ENCODE assay signal across 9 cellular contexts in genomic region chr2:9234680-9235387, GRCh38. TPM values are rescaled to one million over a fixed set of nuclear protein-coding genes. Genes with fewer than 3 reads are reported as not detected.
DNase-seq lines count a peak whose midpoint lies in the region; ATAC-seq and TF ChIP-seq lines count a peak whose summit lies in the region.
"Had no signal": no experiment of that assay in that cellular context is flagged by ENCODE, and none has a peak within 500 bp of the region (broad histone marks: within the 10 kb centered on the region; RNA-seq: fewer than 3 reads in every experiment).

No MANE protein-coding gene starts in this region.

- H3K9ac ChIP-seq in fibroblast of lung (ENCODE audit: insufficient read depth, low read length) = no peak overlapping the region
- no peak overlapping the region for H3K9ac ChIP-seq in trophoblast cell (ENCODE audit: low read length)

- H3K4me3 ChIP-seq in fibroblast of lung (replicated peaks in 1 of 4; ENCODE audit: control extremely low read depth in 1 of 4, insufficient read depth in 1 of 4, low read depth in 3 of 4, low read length in 4 of 4) (no peak overlapping the region), trophoblast cell (ENCODE audit: low read depth, low read length) (no peak overlapping the region)
- H3K4me3 ChIP-seq: SK-N-MC had no signal

- peak overlapping the region; percentile 37 for H3K14ac ChIP-seq in trophoblast cell (ENCODE audit: low read length)

- peak overlapping the region; percentile 21 for H4K91ac ChIP-seq in trophoblast cell (ENCODE audit: low read depth, low read length)

- peak overlapping the region; percentile 29 for H3K18ac ChIP-seq in trophoblast cell (ENCODE audit: low read length)

- H3K79me1 ChIP-seq in trophoblast cell (ENCODE audit: low read length) = peaks cover 25% of the 10 kb centered on the region

- no peak overlapping the region for H3K23ac ChIP-seq in trophoblast cell (ENCODE audit: low read length)

- H3K4me2 ChIP-seq in fibroblast of lung (ENCODE audit: extremely low read depth, insufficient read depth, low read length) = peak overlapping the region; percentile 68
- H3K4me2 ChIP-seq in trophoblast cell (ENCODE audit: low read length) = peak overlapping the region; percentile 35

- CTCF ChIA-PET in activated naive CD4-positive, alpha-beta T cell treated with anti-CD3 and anti-CD28 coated beads, Interleukin-2, amount 10 ng/mL, durations not matched to agents 7 days and 5 days (lab: Charles Lee) = interaction anchor here (0.6 to 0.9 kb wide), 2 partner anchors 23 to 137 kb away, joined by 3 read pairs; no protein-coding TSS in a partner anchor

- no peaks in the 10 kb centered on the region for H3K27me3 ChIP-seq in fibroblast of lung (ENCODE audit: control insufficient read depth, insufficient read depth, low read length)
- no peaks in the 10 kb centered on the region for H3K27me3 ChIP-seq in trophoblast cell (ENCODE audit: insufficient read depth, low read length)

- peak overlapping the region; percentile 77 for H3K27ac ChIP-seq in fibroblast of lung (ENCODE audit: insufficient read depth, low read length)
- peak overlapping the region; percentile 46 for H3K27ac ChIP-seq in trophoblast cell (ENCODE audit: low read depth, low read length)
- H3K27ac ChIP-seq: SK-N-MC had no signal

- no CpG with 5 or more reads among the region's 12 CpGs for WGBS in trophoblast cell (ENCODE audit: extremely low coverage, insufficient coverage, insufficient read length)

- H2BK120ac ChIP-seq in trophoblast cell (ENCODE audit: insufficient read depth, low read length, poor library complexity) = peak overlapping the region; percentile 15

- peak overlapping the region; percentile 5 for H4K8ac ChIP-seq in trophoblast cell (ENCODE audit: low read depth, low read length)

- ATAC-seq in GM21723 (IDR thresholded peaks at IDR 0.05; ENCODE audit: unreplicated experiment) = no peak

- H3K4ac ChIP-seq in trophoblast cell (ENCODE audit: low read depth, low read length) = peak overlapping the region; percentile 3

- H3K36me3 Mint-ChIP-seq in activated naive CD4-positive, alpha-beta T cell treated with anti-CD3 and anti-CD28 coated beads, Interleukin-2, amount 10 ng/mL, durations not matched to agents 7 days and 5 days = no peaks in the 10 kb centered on the region

- peaks cover 34% of the 10 kb centered on the region for H3K4me1 ChIP-seq in fibroblast of lung (ENCODE audit: control insufficient read depth, extremely low read depth, insufficient read depth, low read length)
- H3K4me1 ChIP-seq in trophoblast cell (ENCODE audit: control insufficient read depth in 1 of 2, insufficient read depth in 2 of 2, low read length in 2 of 2) = peaks cover 47 to 54% of the 10 kb centered on the region in 2 experiments

- H4K12ac ChIP-seq in trophoblast cell (ENCODE audit: low read depth, low read length) = no peak overlapping the region

- H3K4me3 Mint-ChIP-seq in activated naive CD4-positive, alpha-beta T cell treated with anti-CD3 and anti-CD28 coated beads, Interleukin-2, amount 10 ng/mL, durations not matched to agents 7 days and 5 days = no peak overlapping the region

- H3K79me2 ChIP-seq in fibroblast of lung (ENCODE audit: control insufficient read depth, insufficient read depth, low read length) (peaks cover 74% of the 10 kb centered on the region), trophoblast cell (ENCODE audit: control insufficient read depth, insufficient read depth, low read length, poor library complexity) (peaks cover 8% of the 10 kb centered on the region)

- no peaks in the 10 kb centered on the region for H3K4me1 Mint-ChIP-seq in activated naive CD4-positive, alpha-beta T cell treated with anti-CD3 and anti-CD28 coated beads, Interleukin-2, amount 10 ng/mL, durations not matched to agents 7 days and 5 days

- no peak for TF ChIP-seq CTCF in fibroblast of lung (conservative IDR thresholded peaks at IDR 0.05 in 1 of 2, IDR thresholded peaks at IDR 0.05 in 1 of 2; ENCODE audit: low read depth in 1 of 2, low read length in 2 of 2)

- H4K20me1 ChIP-seq in fibroblast of lung (ENCODE audit: control insufficient read depth, extremely low read depth, insufficient read depth, low read length) = no peaks in the 10 kb centered on the region

- peak overlapping the region; percentile 12 for H2AK5ac ChIP-seq in trophoblast cell (ENCODE audit: low read length)

- no peaks in the 10 kb centered on the region for H3K9me3 Mint-ChIP-seq in activated naive CD4-positive, alpha-beta T cell treated with anti-CD3 and anti-CD28 coated beads, Interleukin-2, amount 10 ng/mL, durations not matched to agents 7 days and 5 days

- peak; percentile 90 for DNase-seq in EH (ENCODE audit: low read depth)
- DNase-seq in SK-N-DZ (ENCODE audit: low spot score) = peak; percentile 33
- peak; percentile 71 to 99 for DNase-seq in fibroblast of lung (ENCODE audit: low read depth in 2 of 2)
- DNase-seq in trophoblast cell = peak; percentile 66 to 89
- no peak for DNase-seq in NK-92 (lab: John Stamatoyannopoulos, UW; ENCODE audit: unreplicated experiment)
- no peak for DNase-seq in activated naive CD4-positive, alpha-beta T cell treated with anti-CD3 and anti-CD28 coated beads, Interleukin-2, amount 10 ng/mL, durations not matched to agents 7 days and 5 days
- no peak for DNase-seq in COLO668 (lab: John Stamatoyannopoulos, UW; ENCODE audit: unreplicated experiment)

- H3K27ac Mint-ChIP-seq in activated naive CD4-positive, alpha-beta T cell treated with anti-CD3 and anti-CD28 coated beads, Interleukin-2, amount 10 ng/mL, durations not matched to agents 7 days and 5 days = no peak overlapping the region

- H2AFZ ChIP-seq in fibroblast of lung (ENCODE audit: low read length) (no peak overlapping the region), trophoblast cell (ENCODE audit: insufficient read depth, low read length, poor library complexity) (no peak overlapping the region)

- peaks cover 48% of the 10 kb centered on the region for H3K27me3 Mint-ChIP-seq in activated naive CD4-positive, alpha-beta T cell treated with anti-CD3 and anti-CD28 coated beads, Interleukin-2, amount 10 ng/mL, durations not matched to agents 7 days and 5 days

- H3K36me3 ChIP-seq in fibroblast of lung (ENCODE audit: control insufficient read depth, insufficient read depth, low read length) = no peaks in the 10 kb centered on the region
- H3K36me3 ChIP-seq in trophoblast cell (ENCODE audit: control insufficient read depth in 1 of 2, insufficient read depth in 2 of 2, low read length in 2 of 2) = no peaks in the 10 kb centered on the region

- H2BK12ac ChIP-seq in trophoblast cell (ENCODE audit: low read length) = peak overlapping the region; percentile 42

- H2BK5ac ChIP-seq in trophoblast cell (ENCODE audit: low read depth, low read length, poor library complexity) = peak overlapping the region; percentile 21

- no peaks in the 10 kb centered on the region for H3K9me3 ChIP-seq in fibroblast of lung (ENCODE audit: control insufficient read depth, insufficient read depth, low read depth, low read length)
- peaks cover 4% of the 10 kb centered on the region for H3K9me3 ChIP-seq in trophoblast cell (ENCODE audit: insufficient read depth, low read depth, low read length)

RNA-seq across cellular contexts. Expression of gene ASAP2, which starts 28.2 kb away (rescaled TPM):
- polyA plus RNA-seq in SK-N-DZ (2014; cell fraction: cytosol; rRNA removed) = 14.1 and 14.7 TPM in 2 replicates
- polyA plus RNA-seq in SK-N-DZ (2014; cell fraction: nucleus; rRNA removed) = 24.9 and 39.7 TPM in 2 replicates
- total RNA-seq in fibroblast of lung = 16.4 and 19.2 TPM in 2 replicates
- polyA plus RNA-seq in fibroblast of lung = 19.9 and 24.0 TPM in 2 replicates
- 10.2 and 11.4 TPM in 2 replicates for polyA plus RNA-seq in fibroblast of lung (2012)
- polyA minus RNA-seq in fibroblast of lung (ENCODE audit: low replicate concordance) = 10.2 and 14.3 TPM in 2 replicates
- polyA plus RNA-seq in trophoblast cell (2013) = 35.0 and 37.6 TPM in 2 replicates

Comparison
In these comparisons a context has a peak if more than half of its experiments do, and no peak if none do; other contexts are left out.
1. DNase-seq: peak in EH (single experiment), SK-N-DZ (single experiment), fibroblast of lung (2 of 2) and trophoblast cell (2 of 2); none in NK-92 (single experiment), activated naive CD4-positive, alpha-beta T cell treated with anti-CD3 and anti-CD28 coated beads, Interleukin-2, amount 10 ng/mL, durations not matched to agents 7 days and 5 days (single experiment) and COLO668 (single experiment).